Comparison of ENCODE assay signal across 23 cellular contexts in the genomic region with DNA sequence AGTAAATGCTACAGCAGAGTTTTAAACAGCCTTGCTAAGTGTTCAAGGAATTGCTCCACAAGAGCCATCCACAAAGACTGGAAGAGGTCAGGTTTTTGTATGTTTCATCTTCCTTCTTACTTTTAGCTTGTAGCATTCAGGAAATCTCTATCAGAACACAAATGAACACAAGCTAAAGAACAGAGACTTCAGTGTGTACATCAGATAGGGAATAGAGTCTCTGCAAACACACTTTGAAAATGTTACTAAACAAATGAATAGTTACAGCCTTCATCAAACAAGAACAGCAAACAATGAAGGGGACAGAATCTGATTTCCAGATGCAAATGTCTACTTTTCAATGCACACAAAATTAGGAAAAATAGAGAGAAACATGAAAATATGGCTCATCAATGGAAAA. TPM values are rescaled to one million over a fixed set of nuclear protein-coding genes. Genes with fewer than 3 reads are reported as not detected.
DNase-seq lines count a peak whose midpoint lies in the region; ATAC-seq and TF ChIP-seq lines count a peak whose summit lies in the region.
"Had no signal": no experiment of that assay in that cellular context is flagged by ENCODE, and none has a peak within 500 bp of the region (broad histone marks: within the 10 kb centered on the region; RNA-seq: fewer than 3 reads in every experiment).

No MANE protein-coding gene starts in this region.

- peaks cover 2% of the 10 kb centered on the region for H3K9me3 Mint-ChIP-seq in activated CD4-positive, alpha-beta T cell treated with anti-CD3 and anti-CD28 coated beads for 36 hours (ENCODE audit: low read depth)

- H3K27me3 ChIP-seq in prostate gland (replicated peaks; ENCODE audit: insufficient read depth) (no peaks in the 10 kb centered on the region), H7 (ENCODE audit: control insufficient read depth, insufficient read depth, low read length) (no peaks in the 10 kb centered on the region)
- H3K27me3 ChIP-seq: BE2C; BLaER1 treated with 17β-estradiol and CSF1 and Interleukin-3, amounts not matched to agents 10 nM and 100 nM had no signal

- H3K27me3 Mint-ChIP-seq in activated CD4-positive, alpha-beta T cell treated with anti-CD3 and anti-CD28 coated beads for 36 hours, result no peaks in the 10 kb centered on the region
- H3K27me3 Mint-ChIP-seq: CD4-positive, alpha-beta T cell had no signal

- TF ChIP-seq POLR2A in prostate gland (IDR thresholded peaks at IDR 0.05), result no peak

- DNase-seq in activated CD4-positive, alpha-beta T cell treated with anti-CD3 and anti-CD28 coated beads for 36 hours, result no peak
- DNase-seq in activated CD4-positive, alpha-beta T cell treated with anti-CD3 and anti-CD28 coated beads for 4 hours, result no peak
- peak; percentile 23 for DNase-seq in LNCaP clone FGC (ENCODE audit: low read depth)
- no peak for DNase-seq in left lobe of liver (ENCODE audit: low spot score)
- DNase-seq in prostate gland (ENCODE audit: low spot score), result no peak
- no peak for DNase-seq in H7
- no peak for DNase-seq in GM10266 (ENCODE audit: extremely low spot score)
- DNase-seq in dermis blood vessel endothelial cell, result no peak
- DNase-seq: 8988T; ACHN; AML-193; BE2C; CD4-positive, alpha-beta T cell; CD8-positive, alpha-beta memory T cell; DMS153; DND-41; GM23248; H9 had no signal

- no peak overlapping the region for H3K4me3 ChIP-seq in LNCaP clone FGC (ENCODE audit: low read depth, low read length)
- H3K4me3 ChIP-seq in prostate gland, result no peak overlapping the region
- no peak overlapping the region for H3K4me3 ChIP-seq in H7 (ENCODE audit: insufficient read depth, low read depth, low read length)
- H3K4me3 ChIP-seq: A549; BLaER1 treated with 17β-estradiol and CSF1 and Interleukin-3, amounts not matched to agents 10 nM and 100 nM; GM12878; GM23248 had no signal

- no peak for TF ChIP-seq CTCF in LNCaP clone FGC (IDR thresholded peaks at IDR 0.05; ENCODE audit: control insufficient read depth, extremely low read depth, insufficient read depth)
- TF ChIP-seq CTCF in prostate gland (IDR thresholded peaks at IDR 0.05), result no peak
- TF ChIP-seq CTCF in GM10266 (IDR thresholded peaks at IDR 0.05; ENCODE audit: control insufficient read depth, insufficient read depth, low read depth, missing control alignments), result no peak

- peaks cover 38% of the 10 kb centered on the region for H3K36me3 Mint-ChIP-seq in activated CD4-positive, alpha-beta T cell treated with anti-CD3 and anti-CD28 coated beads for 36 hours (ENCODE audit: low read depth)

- POLR2A ChIA-PET in activated CD4-positive, alpha-beta T cell treated with anti-CD3 and anti-CD28 coated beads for 36 hours (lab: Charles Lee), result no interaction called here

- H3K4me1 Mint-ChIP-seq in activated CD4-positive, alpha-beta T cell treated with anti-CD3 and anti-CD28 coated beads for 36 hours, result peaks cover 29% of the 10 kb centered on the region
- H3K4me1 Mint-ChIP-seq: H9 had no signal

- CTCF ChIA-PET in activated CD4-positive, alpha-beta T cell treated with anti-CD3 and anti-CD28 coated beads for 36 hours (lab: Charles Lee), result no interaction called here

- no peak overlapping the region for H3K4me3 Mint-ChIP-seq in activated CD4-positive, alpha-beta T cell treated with anti-CD3 and anti-CD28 coated beads for 36 hours
- H3K4me3 Mint-ChIP-seq: CD14-positive monocyte; CD4-positive, alpha-beta T cell; CD8-positive, alpha-beta memory T cell; H9 had no signal

- H3K36me3 ChIP-seq in prostate gland, result peaks cover 0 to 4% of the 10 kb centered on the region in 2 donors
- H3K36me3 ChIP-seq in H7 (replicated peaks; ENCODE audit: control insufficient read depth, insufficient read depth, low read length), result no peaks in the 10 kb centered on the region
- H3K36me3 ChIP-seq: BE2C had no signal

- H3K27ac Mint-ChIP-seq in activated CD4-positive, alpha-beta T cell treated with anti-CD3 and anti-CD28 coated beads for 36 hours, result peak overlapping the region; percentile 12
- H3K27ac Mint-ChIP-seq: CD4-positive, alpha-beta T cell; CD8-positive, alpha-beta memory T cell; H9 had no signal

- ATAC-seq in activated CD4-positive, alpha-beta T cell treated with anti-CD3 and anti-CD28 coated beads for 36 hours, result no peak
- ATAC-seq in left lobe of liver, result peak; percentile 53
- ATAC-seq: A549, GM12878, HCT116 had no signal

- no peaks in the 10 kb centered on the region for H3K9me3 ChIP-seq in prostate gland
- H3K9me3 ChIP-seq: A549, BE2C had no signal

- peak overlapping the region; percentile 34 to 59 for H3K27ac ChIP-seq in prostate gland
- H3K27ac ChIP-seq: A549; BLaER1 treated with 17β-estradiol and CSF1 and Interleukin-3, amounts not matched to agents 10 nM and 100 nM; GM23248 had no signal

- intact Hi-C loops in activated CD4-positive, alpha-beta T cell treated with anti-CD3 and anti-CD28 coated beads for 36 hours (cut with DNase I, micrococcal nuclease), result no loop called here
- intact Hi-C loops in prostate gland (cut with DNase I), result no loop called here

- no peaks in the 10 kb centered on the region for H3K4me1 ChIP-seq in prostate gland (replicated peaks)
- H3K4me1 ChIP-seq: A549; BE2C; BLaER1 treated with 17β-estradiol and CSF1 and Interleukin-3, amounts not matched to agents 10 nM and 100 nM had no signal

RNA-seq across cellular contexts. Expression of gene ZNF563, which starts 7.7 kb away (rescaled TPM):
- 1 to 10 TPM; 6.6 to 6.7 TPM for total RNA-seq in activated CD4-positive, alpha-beta T cell treated with anti-CD3 and anti-CD28 coated beads for 36 hours
- total RNA-seq in left lobe of liver (4.6 TPM), prostate gland (10 to 100 TPM; 16.7 to 23.6 TPM), dermis blood vessel endothelial cell (2.2 TPM in 2 replicates)
- total RNA-seq in H7 (2014; rRNA removed; shearing (Covaris generic)), result not detected in 2 replicates

RNA-seq across cellular contexts. Expression of gene ZNF44, which starts 31.0 kb away (rescaled TPM):
- total RNA-seq in activated CD4-positive, alpha-beta T cell treated with anti-CD3 and anti-CD28 coated beads for 36 hours, result 1 to 10 TPM; 7.3 to 8.1 TPM
- 7.6 TPM for total RNA-seq in left lobe of liver
- 10 to 100 TPM; 10.3 to 16.2 TPM for total RNA-seq in prostate gland
- total RNA-seq in H7 (2014; rRNA removed; shearing (Covaris generic)), result 0.07 and 0.30 TPM in 2 replicates
- total RNA-seq in dermis blood vessel endothelial cell, result 6.9 and 8.8 TPM in 2 replicates

RNA-seq across cellular contexts. Expression of gene ZNF442, which starts 39.8 kb away (rescaled TPM):
- total RNA-seq in activated CD4-positive, alpha-beta T cell treated with anti-CD3 and anti-CD28 coated beads for 36 hours, result 1 to 10 TPM; 1.1 to 1.7 TPM
- total RNA-seq in left lobe of liver (2.6 TPM), prostate gland (1 to 10 TPM; 2.3 to 2.6 TPM), dermis blood vessel endothelial cell (2.7 and 4.3 TPM in 2 replicates)
- not detected in 2 replicates for total RNA-seq in H7 (2014; rRNA removed; shearing (Covaris generic))
